Comparison of ENCODE assay signal across 36 cellular contexts in genomic region chr16:15916323-15916722, GRCh38. TPM values are rescaled to one million over a fixed set of nuclear protein-coding genes. Genes with fewer than 3 reads are reported as not detected.
"Had no signal": no experiment of that assay in that cellular context is flagged by ENCODE, and none has a peak within 500 bp of the region (broad histone marks: within the 10 kb centered on the region; RNA-seq: fewer than 3 reads in every experiment).

No MANE protein-coding gene starts in this region.

- H3K27me3 ChIP-seq: MG63 had no signal

- DNase-seq: Karpas-422, Kasumi-1, MG63, MM.1S, MV-4-11, NCI-H1048, NCI-H1092, NCI-H1092 treated with DMSO at 0.1 percent for 48 hours, NCI-H1105, NCI-H1105 treated with DMSO at 0.1 percent for 48 hours, NCI-H1417, NCI-H1417 treated with DMSO at 0.1 percent for 48 hours, NCI-H1436, NCI-H1436 treated with DMSO at 0.1 percent for 48 hours, NCI-H146, NCI-H1694, NCI-H1694 treated with DMSO at 0.1 percent for 48 hours, NCI-H187, NCI-H187 treated with DMSO at 0.1 percent for 48 hours, NCI-H2029, NCI-H2029 treated with DMSO at 0.1 percent for 48 hours, NCI-H2081, NCI-H2081 treated with DMSO at 0.1 percent for 48 hours, NCI-H2107, NCI-H2171, NCI-H2171 treated with DMSO at 0.1 percent for 48 hours, NCI-H2227 treated with DMSO at 0.1 percent for 48 hours, NCI-H226, NCI-H345, NCI-H446, NCI-H446 treated with DMSO at 0.1 percent for 48 hours, NCI-H510A, NCI-H510A treated with DMSO at 0.1 percent for 48 hours had no signal

- H3K9ac ChIP-seq: KMS-11 had no signal

- H3K4me3 ChIP-seq: MG63 had no signal

- H3K4me2 ChIP-seq: KMS-11 had no signal

- H3K36me3 ChIP-seq: MG63 had no signal

- H3K27ac ChIP-seq: KMS-11 had no signal

RNA-seq across cellular contexts. Expression of gene MYH11, which starts 59.5 kb away (rescaled TPM):
- total RNA-seq: M059J, MCF 10A had no signal
